In genomic region chr11:46907606-46908005, GRCh38 we compare ENCODE assay signal across 25 cellular contexts. TPM values are rescaled to one million over a fixed set of nuclear protein-coding genes. Genes with fewer than 3 reads are reported as not detected.
DNase-seq lines count a peak whose midpoint lies in the region; ATAC-seq, FAIRE-seq and TF ChIP-seq lines count a peak whose summit lies in the region.
"Had no signal": no experiment of that assay in that cellular context is flagged by ENCODE, and none has a peak within 500 bp of the region (broad histone marks: within the 10 kb centered on the region; RNA-seq: fewer than 3 reads in every experiment).

No MANE protein-coding gene starts in this region.

- H3K36me3 Mint-ChIP-seq in brain = no peaks in the 10 kb centered on the region
- no peaks in the 10 kb centered on the region for H3K36me3 Mint-ChIP-seq in endothelial cell (ENCODE audit: low read depth, unreplicated experiment)
- no peaks in the 10 kb centered on the region for H3K36me3 Mint-ChIP-seq in activated T-cell treated with anti-CD3 and anti-CD28 coated beads, Interleukin-2, amount 50 U/mL, for 24 hours (ENCODE audit: low read depth)
- no peaks in the 10 kb centered on the region for H3K36me3 Mint-ChIP-seq in natural killer cell treated with Interleukin-12 subunit alpha and Interleukin-12 subunit beta and Interleukin-15 and Interleukin-18, amount 100 ng/mL, for 72 hours

- H3K9me3 Mint-ChIP-seq in brain = no peaks in the 10 kb centered on the region
- H3K9me3 Mint-ChIP-seq in endothelial cell (ENCODE audit: unreplicated experiment) = no peaks in the 10 kb centered on the region
- H3K9me3 Mint-ChIP-seq in activated T-cell treated with anti-CD3 and anti-CD28 coated beads, Interleukin-2, amount 50 U/mL, for 24 hours = no peaks in the 10 kb centered on the region
- H3K9me3 Mint-ChIP-seq in natural killer cell treated with Interleukin-12 subunit alpha and Interleukin-12 subunit beta and Interleukin-15 and Interleukin-18, amount 100 ng/mL, for 72 hours = no peaks in the 10 kb centered on the region
- H3K9me3 Mint-ChIP-seq: CD4-positive, alpha-beta T cell; H9 had no signal

- H3K9ac ChIP-seq in HUES64 (ENCODE audit: low read depth, low read length) = no peak overlapping the region
- H3K9ac ChIP-seq: BLaER1 treated with 17β-estradiol and CSF1 and Interleukin-3, amounts not matched to agents 10 nM and 100 nM; KMS-11 had no signal

- TF ChIP-seq CTCF in brain (conservative IDR thresholded peaks at IDR 0.05) (no peak), endothelial cell (IDR thresholded peaks at IDR 0.05; ENCODE audit: unreplicated experiment) (no peak), pancreas (IDR thresholded peaks at IDR 0.05) (no peak)

- no peak for ATAC-seq in pancreas
- ATAC-seq in natural killer cell treated with Interleukin-12 subunit alpha and Interleukin-12 subunit beta and Interleukin-15 and Interleukin-18, amount 100 ng/mL, for 72 hours = no peak
- ATAC-seq: A549 had no signal

- H3K4me1 ChIP-seq in HUES64 (ENCODE audit: insufficient read depth, low read length) = peaks cover 45% of the 10 kb centered on the region
- H3K4me1 ChIP-seq in pancreas = no peaks in the 10 kb centered on the region
- H3K4me1 ChIP-seq: A549 had no signal

- FAIRE-seq in pancreas (lab: Jason Lieb, UNC) = no peak
- FAIRE-seq: A549, G401.6 had no signal

- H3K27ac ChIP-seq in HUES64 (ENCODE audit: low read depth, low read length) (peak overlapping the region; percentile 83; the same call in 1 of the 2 replicates), temporal lobe (ENCODE audit: low read depth, low read length) (peak overlapping the region; percentile 84), pancreas (no peak overlapping the region)
- H3K27ac ChIP-seq: A549; BLaER1 treated with 17β-estradiol and CSF1 and Interleukin-3, amounts not matched to agents 10 nM and 100 nM; KMS-11; PC-9 had no signal

- H3K27me3 ChIP-seq in HUES64 (ENCODE audit: insufficient read depth, low read length) = no peaks in the 10 kb centered on the region
- H3K27me3 ChIP-seq in pancreas = no peaks in the 10 kb centered on the region

- peaks cover 66% of the 10 kb centered on the region for H3K4me1 Mint-ChIP-seq in brain
- H3K4me1 Mint-ChIP-seq in endothelial cell (ENCODE audit: unreplicated experiment) = peaks cover 59% of the 10 kb centered on the region
- peaks cover 5% of the 10 kb centered on the region for H3K4me1 Mint-ChIP-seq in activated T-cell treated with anti-CD3 and anti-CD28 coated beads, Interleukin-2, amount 50 U/mL, for 24 hours (ENCODE audit: low read depth)
- H3K4me1 Mint-ChIP-seq in natural killer cell treated with Interleukin-12 subunit alpha and Interleukin-12 subunit beta and Interleukin-15 and Interleukin-18, amount 100 ng/mL, for 72 hours (ENCODE audit: low read depth in 2 of 2) = no peaks in the 10 kb centered on the region

- H3K4me3 ChIP-seq in HUES64 (ENCODE audit: low read length) = no peak overlapping the region
- H3K4me3 ChIP-seq in pancreas = no peak overlapping the region
- H3K4me3 ChIP-seq: A549; BLaER1 treated with 17β-estradiol and CSF1 and Interleukin-3, amounts not matched to agents 10 nM and 100 nM; PC-9 had no signal

- H3K4me3 Mint-ChIP-seq in brain = no peak overlapping the region
- no peak overlapping the region for H3K4me3 Mint-ChIP-seq in endothelial cell (ENCODE audit: unreplicated experiment)
- no peak overlapping the region for H3K4me3 Mint-ChIP-seq in activated T-cell treated with anti-CD3 and anti-CD28 coated beads, Interleukin-2, amount 50 U/mL, for 24 hours
- no peak overlapping the region for H3K4me3 Mint-ChIP-seq in natural killer cell treated with Interleukin-12 subunit alpha and Interleukin-12 subunit beta and Interleukin-15 and Interleukin-18, amount 100 ng/mL, for 72 hours
- H3K4me3 Mint-ChIP-seq: CD4-positive, alpha-beta T cell had no signal

- WGBS in HUES64 = 96% methylated on average over 4 of the region's 4 CpGs
- WGBS in pancreas, 2 donors = 96 to 100% methylated on average over 4 of the region's 4 CpGs

- H3K36me3 ChIP-seq in HUES64 (ENCODE audit: insufficient read depth, low read length) (no peaks in the 10 kb centered on the region), pancreas (no peaks in the 10 kb centered on the region)
- H3K36me3 ChIP-seq: BLaER1 treated with 17β-estradiol and CSF1 and Interleukin-3, amounts not matched to agents 10 nM and 100 nM had no signal

- H3K27me3 Mint-ChIP-seq in brain (no peaks in the 10 kb centered on the region), endothelial cell (ENCODE audit: unreplicated experiment) (peaks cover 4% of the 10 kb centered on the region)
- peaks cover 26% of the 10 kb centered on the region for H3K27me3 Mint-ChIP-seq in activated T-cell treated with anti-CD3 and anti-CD28 coated beads, Interleukin-2, amount 50 U/mL, for 24 hours
- peaks cover 13 to 25% of the 10 kb centered on the region in 2 donors for H3K27me3 Mint-ChIP-seq in natural killer cell treated with Interleukin-12 subunit alpha and Interleukin-12 subunit beta and Interleukin-15 and Interleukin-18, amount 100 ng/mL, for 72 hours

- peak overlapping the region in 3 of 5 experiments; percentile 88 to 93 (median 92) for H3K27ac Mint-ChIP-seq in brain
- peak overlapping the region; percentile 82 for H3K27ac Mint-ChIP-seq in endothelial cell (ENCODE audit: unreplicated experiment)
- H3K27ac Mint-ChIP-seq in activated T-cell treated with anti-CD3 and anti-CD28 coated beads, Interleukin-2, amount 50 U/mL, for 24 hours = no peak overlapping the region
- H3K27ac Mint-ChIP-seq in natural killer cell treated with Interleukin-12 subunit alpha and Interleukin-12 subunit beta and Interleukin-15 and Interleukin-18, amount 100 ng/mL, for 72 hours = no peak overlapping the region
- H3K27ac Mint-ChIP-seq: CD4-positive, alpha-beta T cell had no signal

- intact Hi-C loops in pancreas (cut with DNase I) = no loop called here

- DNase-seq in endothelial cell (ENCODE audit: low spot score) (no peak), pancreas (no peak)
- DNase-seq in activated T-cell treated with anti-CD3 and anti-CD28 coated beads, Interleukin-2, amount 50 U/mL, for 24 hours = no peak
- DNase-seq in natural killer cell treated with Interleukin-12 subunit alpha and Interleukin-12 subunit beta and Interleukin-15 and Interleukin-18, amount 100 ng/mL, for 72 hours (ENCODE audit: low spot score) = no peak
- DNase-seq: AML-193; CD4-positive, alpha-beta T cell; COR-L47; H9; IMR-90; MM.1S; NCI-H2029; NCI-H446; NCI-H524 treated with DMSO at 0.1 percent for 48 hours; NCI-H774; NK-92 treated with Interleukin-12 subunit alpha and Interleukin-12 subunit beta, amount 100 ng/mL, for 24 hours; PC-9; Right ventricle myocardium superior; RPMI8226 had no signal

- H3K9me3 ChIP-seq in HUES64 (ENCODE audit: insufficient read depth, low read depth, low read length) (no peaks in the 10 kb centered on the region), pancreas (no peaks in the 10 kb centered on the region)
- H3K9me3 ChIP-seq: A549; BLaER1 treated with 17β-estradiol and CSF1 and Interleukin-3, amounts not matched to agents 10 nM and 100 nM had no signal

RNA-seq across cellular contexts. Expression of gene LRP4, which starts 10.7 kb away (rescaled TPM):
- polyA plus RNA-seq in HUES64 (2013, experiment 1 of 2) = 16.1 TPM
- polyA plus RNA-seq in HUES64 (2013, experiment 2 of 2) = 19.5 TPM
- polyA plus RNA-seq in brain (ENCODE audit: insufficient read depth, low read depth, low replicate concordance) = 32.9 TPM
- total RNA-seq in endothelial cell (ENCODE audit: unreplicated experiment) = 21.8 TPM
- total RNA-seq in temporal lobe = 14.5 TPM
- 10 to 100 TPM in 3 of 6 donors, 1 to 10 TPM in 3; 1.3 to 27.0 (median 9.4) TPM for total RNA-seq in pancreas
- polyA plus RNA-seq in pancreas = 10 to 100 TPM in 1 of 2 donors, 1 to 10 TPM in 1; 3.1 to 19.1 TPM
- total RNA-seq in natural killer cell treated with Interleukin-12 subunit alpha and Interleukin-12 subunit beta and Interleukin-15 and Interleukin-18, amount 100 ng/mL, for 72 hours = 1 to 10 TPM in 1 of 2 donors, under 1 TPM in 1; 0.90 to 2.6 TPM
- total RNA-seq: CD4-positive, alpha-beta T cell had no signal

RNA-seq across cellular contexts. Expression of gene CSTPP1, which starts 29.0 kb away (rescaled TPM):
- polyA plus RNA-seq in HUES64 (2013, experiment 1 of 2) = 25.3 TPM
- polyA plus RNA-seq in HUES64 (2013, experiment 2 of 2) = 32.1 TPM
- 80.9 TPM for polyA plus RNA-seq in brain (ENCODE audit: insufficient read depth, low read depth, low replicate concordance)
- total RNA-seq in endothelial cell (ENCODE audit: unreplicated experiment) = 30.0 TPM
- 44.5 TPM for total RNA-seq in temporal lobe
- total RNA-seq in pancreas = 10 to 100 TPM in 4 of 6 donors, 1 to 10 TPM in 2; 9.7 to 23.6 (median 12.2) TPM
- polyA plus RNA-seq in pancreas = 10 to 100 TPM; 14.9 to 21.3 TPM
- total RNA-seq in natural killer cell treated with Interleukin-12 subunit alpha and Interleukin-12 subunit beta and Interleukin-15 and Interleukin-18, amount 100 ng/mL, for 72 hours = 10 to 100 TPM; 20.9 to 23.8 TPM

Comparison
In these comparisons a context has a peak if more than half of its experiments do, and no peak if none do; other contexts are left out.
1. H3K27ac ChIP-seq: peak in HUES64 (single experiment) and temporal lobe (single experiment); none in pancreas (0 of 4).
2. H3K27ac Mint-ChIP-seq: peak in brain (3 of 5) and endothelial cell (single experiment); none in activated T-cell treated with anti-CD3 and anti-CD28 coated beads, Interleukin-2, amount 50 U/mL, for 24 hours (single experiment) and natural killer cell treated with Interleukin-12 subunit alpha and Interleukin-12 subunit beta and Interleukin-15 and Interleukin-18, amount 100 ng/mL, for 72 hours (0 of 2).